20 cellular contexts compared by ENCODE assay signal in the genomic region with DNA sequence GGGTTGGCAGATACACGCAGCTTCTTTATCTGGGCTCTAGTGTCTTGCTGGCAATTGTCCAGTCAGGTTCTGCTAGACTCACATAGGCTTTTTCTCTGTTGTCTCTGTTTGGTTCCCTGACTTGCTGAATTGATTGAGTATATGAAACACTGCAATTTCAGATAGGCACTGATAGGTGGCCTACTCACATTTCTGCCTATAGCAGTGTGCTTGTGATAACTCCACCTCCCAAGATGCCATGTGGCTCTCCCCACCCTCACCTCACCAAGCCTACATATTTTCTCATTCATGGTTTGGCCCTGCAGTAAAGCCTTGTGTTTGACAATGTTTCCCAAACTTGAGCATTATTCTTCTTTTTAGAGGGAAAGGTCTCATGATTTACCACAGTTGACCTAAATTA. TPM values are rescaled to one million over a fixed set of nuclear protein-coding genes. Genes with fewer than 3 reads are reported as not detected.
DNase-seq lines count a peak whose midpoint lies in the region; ATAC-seq, FAIRE-seq and TF ChIP-seq lines count a peak whose summit lies in the region.
"Had no signal": no experiment of that assay in that cellular context is flagged by ENCODE, and none has a peak within 500 bp of the region (broad histone marks: within the 10 kb centered on the region; RNA-seq: fewer than 3 reads in every experiment).

No MANE protein-coding gene starts in this region.

- H3K4me3 Mint-ChIP-seq in WTC11, result no peak overlapping the region
- H3K4me3 Mint-ChIP-seq: activated CD4-positive, alpha-beta T cell treated with anti-CD3 and anti-CD28 coated beads for 36 hours; activated naive CD4-positive, alpha-beta T cell treated with anti-CD3 and anti-CD28 coated beads for 36 hours had no signal

- no peak overlapping the region for H3K27ac Mint-ChIP-seq in WTC11
- H3K27ac Mint-ChIP-seq: activated CD4-positive, alpha-beta T cell treated with anti-CD3 and anti-CD28 coated beads for 36 hours; activated naive CD4-positive, alpha-beta T cell treated with anti-CD3 and anti-CD28 coated beads for 36 hours had no signal

- H3K36me3 Mint-ChIP-seq in WTC11, result no peaks in the 10 kb centered on the region

- no peaks in the 10 kb centered on the region for H3K36me3 ChIP-seq in psoas muscle (ENCODE audit: insufficient read depth in 1 of 2, low read depth in 1 of 2)
- H3K36me3 ChIP-seq: right lobe of liver had no signal

- no peak for FAIRE-seq in GM12891 (lab: Jason Lieb, UNC)

- no peaks in the 10 kb centered on the region for H3K9me3 Mint-ChIP-seq in WTC11
- H3K9me3 Mint-ChIP-seq: activated naive CD4-positive, alpha-beta T cell treated with anti-CD3 and anti-CD28 coated beads for 36 hours had no signal

- H3K4me3 ChIP-seq in psoas muscle, result no peak overlapping the region
- H3K4me3 ChIP-seq: BLaER1 treated with 17β-estradiol and CSF1 and Interleukin-3, amounts not matched to agents 10 nM and 100 nM; coronary artery; right lobe of liver; SK-N-MC had no signal

- TF ChIP-seq CTCF in WTC11 (IDR thresholded peaks at IDR 0.05) (no peak), psoas muscle (IDR thresholded peaks at IDR 0.05) (no peak)

- POLR2A ChIA-PET in WTC11 (lab: Charles Lee), result no interaction called here

- CTCF ChIA-PET in WTC11 (lab: Charles Lee), result no interaction called here

- ATAC-seq in left ventricle myocardium superior (peak; percentile 18), left cardiac atrium (no peak), WTC11 (peak; percentile 81), psoas muscle (no peak)
- ATAC-seq: activated CD4-positive, alpha-beta T cell treated with anti-CD3 and anti-CD28 coated beads for 36 hours; left lobe of liver; right lobe of liver had no signal

- peak; percentile 26 for DNase-seq in DMS 273 (lab: John Stamatoyannopoulos, UW; ENCODE audit: unreplicated experiment)
- DNase-seq in DMS 273 treated with DMSO at 0.1 percent for 48 hours (lab: John Stamatoyannopoulos, UW), result no peak
- DNase-seq in left ventricle myocardium superior, result no peak
- no peak for DNase-seq in left cardiac atrium
- DNase-seq in WTC11 (ENCODE audit: low spot score), result no peak
- no peak for DNase-seq in psoas muscle
- DNase-seq in GM12891 (ENCODE audit: insufficient read length, low spot score), result no peak
- no peak for DNase-seq in GOT3 (lab: John Stamatoyannopoulos, UW)
- DNase-seq: activated CD4-positive, alpha-beta T cell treated with anti-CD3 and anti-CD28 coated beads for 36 hours; activated naive CD4-positive, alpha-beta T cell treated with anti-CD3 and anti-CD28 coated beads for 36 hours; activated T-cell treated with anti-CD3 and anti-CD28 coated beads for 4 hours; DMS153; foreskin melanocyte; NCI-H226; right lobe of liver; T-helper 9 cell had no signal

- H3K27me3 ChIP-seq in psoas muscle (ENCODE audit: insufficient read depth in 3 of 3, low read length in 2 of 3), result no peaks in the 10 kb centered on the region
- H3K27me3 ChIP-seq: BLaER1 treated with 17β-estradiol and CSF1 and Interleukin-3, amounts not matched to agents 10 nM and 100 nM; right lobe of liver had no signal

- no peak for TF ChIP-seq POLR2A in GM12891 (IDR thresholded peaks at IDR 0.05; ENCODE audit: low read depth, low read length)

- no peaks in the 10 kb centered on the region; the same call in 1 of the 2 replicates for H3K27me3 Mint-ChIP-seq in WTC11 (ENCODE audit: low read depth)
- H3K27me3 Mint-ChIP-seq: activated CD4-positive, alpha-beta T cell treated with anti-CD3 and anti-CD28 coated beads for 36 hours had no signal

- 24 to 46% (median 29%) methylated on average over 1 of the region's 1 CpG for WGBS in psoas muscle, 3 donors

- H3K4me1 ChIP-seq in psoas muscle, result peaks cover 27% of the 10 kb centered on the region

- H3K9me3 ChIP-seq in psoas muscle, result no peaks in the 10 kb centered on the region
- H3K9me3 ChIP-seq: BLaER1 treated with 17β-estradiol and CSF1 and Interleukin-3, amounts not matched to agents 10 nM and 100 nM; right lobe of liver had no signal

- peaks cover 8% of the 10 kb centered on the region for H3K4me1 Mint-ChIP-seq in WTC11

- intact Hi-C loops in left ventricle myocardium superior (cut with micrococcal nuclease), result no loop called here
- intact Hi-C loops in left cardiac atrium (cut with DNase I), result loop anchor here in 1 of 2 donors (5.0 kb wide), 1 partner anchor 97 kb away; no protein-coding TSS in a partner anchor
- intact Hi-C loops in psoas muscle (cut with DNase I), result no loop called here

- peak overlapping the region; percentile 30 for H3K27ac ChIP-seq in psoas muscle
- H3K27ac ChIP-seq: BLaER1 treated with 17β-estradiol and CSF1 and Interleukin-3, amounts not matched to agents 10 nM and 100 nM; coronary artery; right lobe of liver; SK-N-MC had no signal

TF ChIP-seq in WTC11, 78 proteins besides CTCF, POLR2A, EP300 and RAD21 (continues in another document):
- TF ChIP-seq, protein P1, sequence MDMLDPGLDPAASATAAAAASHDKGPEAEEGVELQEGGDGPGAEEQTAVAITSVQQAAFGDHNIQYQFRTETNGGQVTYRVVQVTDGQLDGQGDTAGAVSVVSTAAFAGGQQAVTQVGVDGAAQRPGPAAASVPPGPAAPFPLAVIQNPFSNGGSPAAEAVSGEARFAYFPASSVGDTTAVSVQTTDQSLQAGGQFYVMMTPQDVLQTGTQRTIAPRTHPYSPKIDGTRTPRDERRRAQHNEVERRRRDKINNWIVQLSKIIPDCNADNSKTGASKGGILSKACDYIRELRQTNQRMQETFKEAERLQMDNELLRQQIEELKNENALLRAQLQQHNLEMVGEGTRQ (CRISPR knock-in tag; IDR thresholded peaks at IDR 0.05), result no peak
- TF ChIP-seq CBFB (CRISPR knock-in tag; IDR thresholded peaks at IDR 0.05; ENCODE audit: low read depth) (no peak), NFATC4 (CRISPR knock-in tag; IDR thresholded peaks at IDR 0.05) (no peak), SMAD3 (CRISPR knock-in tag; IDR thresholded peaks at IDR 0.05; ENCODE audit: borderline replicate concordance) (no peak), NFYB (CRISPR knock-in tag; conservative IDR thresholded peaks at IDR 0.05; ENCODE audit: low read depth) (no peak), MXD4 (CRISPR knock-in tag; IDR thresholded peaks at IDR 0.05; ENCODE audit: borderline replicate concordance) (no peak), ESRRA (CRISPR knock-in tag; IDR thresholded peaks at IDR 0.05; ENCODE audit: borderline replicate concordance) (no peak), TP53 (CRISPR knock-in tag; IDR thresholded peaks at IDR 0.05) (no peak)
- TF ChIP-seq, protein P2, sequence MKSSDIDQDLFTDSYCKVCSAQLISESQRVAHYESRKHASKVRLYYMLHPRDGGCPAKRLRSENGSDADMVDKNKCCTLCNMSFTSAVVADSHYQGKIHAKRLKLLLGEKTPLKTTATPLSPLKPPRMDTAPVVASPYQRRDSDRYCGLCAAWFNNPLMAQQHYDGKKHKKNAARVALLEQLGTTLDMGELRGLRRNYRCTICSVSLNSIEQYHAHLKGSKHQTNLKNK (CRISPR knock-in tag; IDR thresholded peaks at IDR 0.05), result no peak

TF ChIP-seq in GM12891, 5 proteins besides CTCF, POLR2A, EP300 and RAD21:
- TF ChIP-seq PAX5 (IDR thresholded peaks at IDR 0.05; ENCODE audit: insufficient read depth, low read length, severe bottlenecking) (no peak), POU2F2 (IDR thresholded peaks at IDR 0.05; ENCODE audit: low read depth, low read length) (no peak), TAF1 (IDR thresholded peaks at IDR 0.05; ENCODE audit: low read depth, low read length) (no peak)

RNA-seq across cellular contexts. Expression of a gene that starts 52.6 kb away (rescaled TPM):
- total RNA-seq in left ventricle myocardium superior (161 TPM), left cardiac atrium (100 to 1,000 TPM; 128 to 132 TPM), WTC11 (2021) (13.1 to 14.4 TPM (median 14.0 TPM) in 3 replicates), psoas muscle (10 to 100 TPM; 46.4 to 78.6 (median 61.0) TPM)
- polyA plus RNA-seq in psoas muscle, result 10 to 100 TPM; 82.6 to 96.9 (median 94.4) TPM
- 3.8 TPM for polyA plus RNA-seq in GM12891 (2012; ENCODE audit: low read depth, missing spikeins)

Comparison
In these comparisons a context has a peak if more than half of its experiments do, and no peak if none do; other contexts are left out.
1. ATAC-seq: peak in left ventricle myocardium superior (single experiment) and WTC11 (single experiment); none in left cardiac atrium (0 of 2) and psoas muscle (0 of 4).